Comparison of ENCODE assay signal across 1 cellular context in genomic region chr19:40257096-40257517, GRCh38.
A peak's percentile ranks its signal among the peaks of the same experiment; 100 is the strongest.
TF ChIP-seq lines count a peak whose summit lies in the region.

No MANE protein-coding gene starts in this region.

TF ChIP-seq in liver, 16 proteins besides CTCF, POLR2A, EP300 and RAD21 (continued from another document):
- TF ChIP-seq REST (IDR thresholded peaks at IDR 0.05) (no peak), RXRA (IDR thresholded peaks at IDR 0.05) (peak; percentile 94 to 97), SP1 (IDR thresholded peaks at IDR 0.05) (peak; percentile 75), TAF1 (conservative IDR thresholded peaks at IDR 0.05) (no peak), FOXA1 (IDR thresholded peaks at IDR 0.05) (peak; percentile 38), ZBTB33 (IDR thresholded peaks at IDR 0.05) (peak; percentile 80), GABPA (IDR thresholded peaks at IDR 0.05 in 1 of 2, conservative IDR thresholded peaks at IDR 0.05 in 1 of 2) (peak in 1 of 2 donors; percentile 66), JUND (IDR thresholded peaks at IDR 0.05) (peak in 1 of 2 donors; percentile 68), ATF3 (IDR thresholded peaks at IDR 0.05) (peak; percentile 68), HNF4A (conservative IDR thresholded peaks at IDR 0.05) (peak; percentile 85 to 94), HNF4G (IDR thresholded peaks at IDR 0.05) (no peak)
